In genomic region chr12:114982760-114983159, GRCh38 we compare ENCODE assay signal across 1 cellular context.
TF ChIP-seq lines count a peak whose summit lies in the region.

No MANE protein-coding gene starts in this region.

TF ChIP-seq in SK-N-SH treated with all-trans-retinoic acid at 6 μM for 48 hours, 23 proteins besides CTCF, POLR2A, EP300 and RAD21 (continued from another document):
- TF ChIP-seq CREB5 (CRISPR knock-in tag; IDR thresholded peaks at IDR 0.05; ENCODE audit: low read depth) (no peak), PPARA (CRISPR knock-in tag; IDR thresholded peaks at IDR 0.05; ENCODE audit: borderline replicate concordance) (no peak)
